In the genomic region with DNA sequence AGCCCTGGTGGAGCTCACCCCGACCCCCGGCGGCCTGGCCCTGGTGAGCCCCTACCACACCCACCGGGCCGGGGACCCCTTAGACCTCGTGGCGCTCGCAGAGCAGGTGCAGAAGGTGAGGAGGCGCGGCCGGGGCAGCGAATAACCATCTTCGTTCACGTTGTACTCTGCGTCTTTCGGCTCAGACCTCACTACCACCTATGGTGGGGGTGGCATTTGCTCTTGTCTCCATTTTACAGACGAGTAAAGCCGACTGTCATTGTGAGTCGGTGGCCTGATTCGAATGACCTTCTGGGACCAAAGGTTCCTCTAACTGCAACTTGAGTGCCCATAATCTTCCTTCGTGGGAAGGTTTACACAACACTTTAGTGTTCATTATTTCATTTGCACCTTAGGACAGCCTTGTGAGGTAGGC, we compare ENCODE assay signal across 2 cellular contexts.
A peak's percentile ranks its signal among the peaks of the same experiment; 100 is the strongest.
TF ChIP-seq lines count a peak whose summit lies in the region.

No MANE protein-coding gene starts in this region.

TF ChIP-seq in HCT116, 20 proteins besides CTCF, POLR2A, EP300 and RAD21:
- TF ChIP-seq, protein P1, sequence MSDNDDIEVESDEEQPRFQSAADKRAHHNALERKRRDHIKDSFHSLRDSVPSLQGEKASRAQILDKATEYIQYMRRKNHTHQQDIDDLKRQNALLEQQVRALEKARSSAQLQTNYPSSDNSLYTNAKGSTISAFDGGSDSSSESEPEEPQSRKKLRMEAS (IDR thresholded peaks at IDR 0.05): no peak; the same call in 1 of the 2 replicates
- TF ChIP-seq FOSL1 (IDR thresholded peaks at IDR 0.05; ENCODE audit: low read depth): no peak
- no peak for TF ChIP-seq SRF (IDR thresholded peaks at IDR 0.05; ENCODE audit: low read depth)
- TF ChIP-seq, protein P2, sequence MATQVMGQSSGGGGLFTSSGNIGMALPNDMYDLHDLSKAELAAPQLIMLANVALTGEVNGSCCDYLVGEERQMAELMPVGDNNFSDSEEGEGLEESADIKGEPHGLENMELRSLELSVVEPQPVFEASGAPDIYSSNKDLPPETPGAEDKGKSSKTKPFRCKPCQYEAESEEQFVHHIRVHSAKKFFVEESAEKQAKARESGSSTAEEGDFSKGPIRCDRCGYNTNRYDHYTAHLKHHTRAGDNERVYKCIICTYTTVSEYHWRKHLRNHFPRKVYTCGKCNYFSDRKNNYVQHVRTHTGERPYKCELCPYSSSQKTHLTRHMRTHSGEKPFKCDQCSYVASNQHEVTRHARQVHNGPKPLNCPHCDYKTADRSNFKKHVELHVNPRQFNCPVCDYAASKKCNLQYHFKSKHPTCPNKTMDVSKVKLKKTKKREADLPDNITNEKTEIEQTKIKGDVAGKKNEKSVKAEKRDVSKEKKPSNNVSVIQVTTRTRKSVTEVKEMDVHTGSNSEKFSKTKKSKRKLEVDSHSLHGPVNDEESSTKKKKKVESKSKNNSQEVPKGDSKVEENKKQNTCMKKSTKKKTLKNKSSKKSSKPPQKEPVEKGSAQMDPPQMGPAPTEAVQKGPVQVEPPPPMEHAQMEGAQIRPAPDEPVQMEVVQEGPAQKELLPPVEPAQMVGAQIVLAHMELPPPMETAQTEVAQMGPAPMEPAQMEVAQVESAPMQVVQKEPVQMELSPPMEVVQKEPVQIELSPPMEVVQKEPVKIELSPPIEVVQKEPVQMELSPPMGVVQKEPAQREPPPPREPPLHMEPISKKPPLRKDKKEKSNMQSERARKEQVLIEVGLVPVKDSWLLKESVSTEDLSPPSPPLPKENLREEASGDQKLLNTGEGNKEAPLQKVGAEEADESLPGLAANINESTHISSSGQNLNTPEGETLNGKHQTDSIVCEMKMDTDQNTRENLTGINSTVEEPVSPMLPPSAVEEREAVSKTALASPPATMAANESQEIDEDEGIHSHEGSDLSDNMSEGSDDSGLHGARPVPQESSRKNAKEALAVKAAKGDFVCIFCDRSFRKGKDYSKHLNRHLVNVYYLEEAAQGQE (IDR thresholded peaks at IDR 0.05; ENCODE audit: low read depth): no peak
- no peak for TF ChIP-seq SP1 (IDR thresholded peaks at IDR 0.05; ENCODE audit: low read depth)
- TF ChIP-seq EGR1 (IDR thresholded peaks at IDR 0.05; ENCODE audit: low read depth): no peak
- TF ChIP-seq TCF7L2 (IDR thresholded peaks at IDR 0.05; ENCODE audit: borderline replicate concordance, extremely low read depth, insufficient read depth, insufficient read length): no peak
- TF ChIP-seq, protein P3, sequence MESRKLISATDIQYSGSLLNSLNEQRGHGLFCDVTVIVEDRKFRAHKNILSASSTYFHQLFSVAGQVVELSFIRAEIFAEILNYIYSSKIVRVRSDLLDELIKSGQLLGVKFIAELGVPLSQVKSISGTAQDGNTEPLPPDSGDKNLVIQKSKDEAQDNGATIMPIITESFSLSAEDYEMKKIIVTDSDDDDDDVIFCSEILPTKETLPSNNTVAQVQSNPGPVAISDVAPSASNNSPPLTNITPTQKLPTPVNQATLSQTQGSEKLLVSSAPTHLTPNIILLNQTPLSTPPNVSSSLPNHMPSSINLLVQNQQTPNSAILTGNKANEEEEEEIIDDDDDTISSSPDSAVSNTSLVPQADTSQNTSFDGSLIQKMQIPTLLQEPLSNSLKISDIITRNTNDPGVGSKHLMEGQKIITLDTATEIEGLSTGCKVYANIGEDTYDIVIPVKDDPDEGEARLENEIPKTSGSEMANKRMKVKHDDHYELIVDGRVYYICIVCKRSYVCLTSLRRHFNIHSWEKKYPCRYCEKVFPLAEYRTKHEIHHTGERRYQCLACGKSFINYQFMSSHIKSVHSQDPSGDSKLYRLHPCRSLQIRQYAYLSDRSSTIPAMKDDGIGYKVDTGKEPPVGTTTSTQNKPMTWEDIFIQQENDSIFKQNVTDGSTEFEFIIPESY (IDR thresholded peaks at IDR 0.05; ENCODE audit: extremely low read depth, insufficient replicate concordance, low read length): no peak
- TF ChIP-seq CBX3 (IDR thresholded peaks at IDR 0.05; ENCODE audit: low read depth): no peak
- TF ChIP-seq CEBPB (IDR thresholded peaks at IDR 0.05; ENCODE audit: low read depth): no peak
- no peak for TF ChIP-seq ELF1 (IDR thresholded peaks at IDR 0.05; ENCODE audit: borderline replicate concordance, low read depth)
- no peak for TF ChIP-seq JUND (IDR thresholded peaks at IDR 0.05)
- no peak for TF ChIP-seq EZH2 (IDR thresholded peaks at IDR 0.05)
- TF ChIP-seq YY1 (IDR thresholded peaks at IDR 0.05; ENCODE audit: extremely low read depth, insufficient replicate concordance, low read depth, low read length): no peak
- no peak for TF ChIP-seq ZNF274 (IDR thresholded peaks at IDR 0.05; ENCODE audit: low read depth, low read length)
- no peak for TF ChIP-seq SIN3A (IDR thresholded peaks at IDR 0.05; ENCODE audit: low read depth)
- no peak for TF ChIP-seq EZH2phosphoT487 (IDR thresholded peaks at IDR 0.05; ENCODE audit: borderline replicate concordance)
- no peak for TF ChIP-seq POLR2AphosphoS5 (IDR thresholded peaks at IDR 0.05; ENCODE audit: low read depth, low read length)

TF ChIP-seq in neural cell, 6 proteins besides CTCF, POLR2A, EP300 and RAD21:
- TF ChIP-seq POLR2AphosphoS5 (IDR thresholded peaks at IDR 0.05): no peak
- TF ChIP-seq EZH2 (IDR thresholded peaks at IDR 0.05; ENCODE audit: borderline replicate concordance, insufficient read depth, low read length, poor library complexity, severe bottlenecking): no peak
- TF ChIP-seq, protein P2 (IDR thresholded peaks at IDR 0.05; ENCODE audit: borderline replicate concordance): peak; percentile 47
- peak; percentile 90 for TF ChIP-seq MXI1 (conservative IDR thresholded peaks at IDR 0.05; ENCODE audit: poor library complexity, severe bottlenecking)
- peak; percentile 54 for TF ChIP-seq SMC3 (conservative IDR thresholded peaks at IDR 0.05; ENCODE audit: poor library complexity)
- TF ChIP-seq TAF1 (IDR thresholded peaks at IDR 0.05; ENCODE audit: low read depth): peak; percentile 6
